19 cellular contexts compared by ENCODE assay signal in the genomic region with DNA sequence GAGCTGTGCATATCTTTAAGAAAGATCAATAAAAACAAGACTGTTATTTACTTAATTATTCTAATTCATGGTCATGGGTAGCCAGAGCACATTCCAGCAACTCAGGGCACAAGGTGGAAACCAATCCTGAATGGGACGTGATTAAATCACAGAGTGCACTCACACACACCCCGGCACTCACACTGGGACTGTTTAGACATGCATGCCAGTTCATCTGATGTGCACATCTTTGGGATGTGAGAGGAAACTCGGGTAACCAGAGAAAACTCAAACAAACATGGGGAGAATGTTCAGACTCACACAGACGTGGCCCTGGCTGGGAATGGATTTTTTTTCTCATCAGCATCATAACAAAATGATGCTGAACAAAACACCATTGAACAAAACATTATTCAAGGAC. TPM values are rescaled to one million over a fixed set of nuclear protein-coding genes. Genes with fewer than 3 reads are reported as not detected.
DNase-seq lines count a peak whose midpoint lies in the region; FAIRE-seq and TF ChIP-seq lines count a peak whose summit lies in the region.
"Had no signal": no experiment of that assay in that cellular context is flagged by ENCODE, and none has a peak within 500 bp of the region (broad histone marks: within the 10 kb centered on the region; RNA-seq: fewer than 3 reads in every experiment).

No MANE protein-coding gene starts in this region.

- no peak overlapping the region for H3K27ac ChIP-seq in prostate gland
- H3K27ac ChIP-seq: A549, KMS-11 had no signal

- no peaks in the 10 kb centered on the region for H3K4me1 ChIP-seq in prostate gland (replicated peaks)
- H3K4me1 ChIP-seq: A549 had no signal

- TF ChIP-seq CTCF in brain (conservative IDR thresholded peaks at IDR 0.05) (no peak), prostate gland (IDR thresholded peaks at IDR 0.05) (no peak)

- peaks cover 3% of the 10 kb centered on the region for H3K27me3 Mint-ChIP-seq in brain
- H3K27me3 Mint-ChIP-seq: CD4-positive, CD25-positive, alpha-beta regulatory T cell had no signal

- no peaks in the 10 kb centered on the region for H3K9me3 ChIP-seq in prostate gland
- H3K9me3 ChIP-seq: A549 had no signal

- DNase-seq in EH (ENCODE audit: low read depth) (peak; percentile 6), inferior parietal cortex (ENCODE audit: extremely low spot score) (peak; percentile 17), putamen (ENCODE audit: low spot score) (peak; percentile 13), GM19239 (ENCODE audit: insufficient read length, low spot score) (no peak), prostate gland (ENCODE audit: low spot score) (no peak), posterior vena cava (ENCODE audit: low spot score) (no peak), NCI-H226 (no peak)
- DNase-seq: CD4-positive, CD25-positive, alpha-beta regulatory T cell; DND-41; NCI-H1092 treated with DMSO at 0.1 percent for 48 hours; NCI-H187; NCI-H446 treated with DMSO at 0.1 percent for 48 hours; NCI-H748 treated with DMSO at 0.1 percent for 48 hours; SHP77 had no signal

- intact Hi-C loops in prostate gland (cut with DNase I), result no loop called here
- intact Hi-C loops in posterior vena cava (cut with DNase I), result no loop called here

- H3K27ac Mint-ChIP-seq in brain, result peak overlapping the region in 3 of 5 experiments; percentile 38 to 68 (median 66)
- H3K27ac Mint-ChIP-seq: CD4-positive, CD25-positive, alpha-beta regulatory T cell had no signal

- H3K4me1 Mint-ChIP-seq in brain, result peaks cover 52% of the 10 kb centered on the region
- H3K4me1 Mint-ChIP-seq: CD4-positive, CD25-positive, alpha-beta regulatory T cell had no signal

- H3K36me3 Mint-ChIP-seq in brain, result peaks cover 66% of the 10 kb centered on the region
- H3K36me3 Mint-ChIP-seq: CD4-positive, CD25-positive, alpha-beta regulatory T cell had no signal

- no peak overlapping the region for H3K4me3 ChIP-seq in prostate gland
- H3K4me3 ChIP-seq: A549 had no signal

- H3K27me3 ChIP-seq in prostate gland (replicated peaks; ENCODE audit: insufficient read depth), result no peaks in the 10 kb centered on the region

- peaks cover 0 to 2% (median 2%) of the 10 kb centered on the region in 5 experiments for H3K9me3 Mint-ChIP-seq in brain

- WGBS in prostate gland, result 27% methylated on average over 4 of the region's 4 CpGs

- no peak for TF ChIP-seq POLR2A in prostate gland (IDR thresholded peaks at IDR 0.05)

- FAIRE-seq in GM19239 (lab: Jason Lieb, UNC), result no peak

- no peak overlapping the region for H3K4me3 Mint-ChIP-seq in brain
- H3K4me3 Mint-ChIP-seq: CD4-positive, CD25-positive, alpha-beta regulatory T cell had no signal

- no peaks in the 10 kb centered on the region for H3K36me3 ChIP-seq in prostate gland

RNA-seq across cellular contexts. Expression of gene SMAD5, which starts 29.4 kb away (rescaled TPM):
- polyA plus RNA-seq in brain (ENCODE audit: insufficient read depth, low read depth, low replicate concordance), result 12.8 TPM
- total RNA-seq in prostate gland (10 to 100 TPM; 34.2 to 37.3 TPM), posterior vena cava (10 to 100 TPM; 71.0 to 79.2 TPM)

RNA-seq across cellular contexts. Expression of gene SMIM32, which starts 31.0 kb away (rescaled TPM):
- 1.8 TPM for polyA plus RNA-seq in brain (ENCODE audit: insufficient read depth, low read depth, low replicate concordance)
- 1 to 10 TPM in 1 of 2 donors, under 1 TPM in 1; 0.36 to 1.9 TPM for total RNA-seq in prostate gland
- not detected for total RNA-seq in posterior vena cava
- total RNA-seq: CD4-positive, CD25-positive, alpha-beta regulatory T cell; H4; MCF 10A had no signal
- polyA plus RNA-seq: A549; CD4-positive, CD25-positive, alpha-beta regulatory T cell had no signal

Comparison
In these comparisons a context has a peak if more than half of its experiments do, and no peak if none do; other contexts are left out.
1. DNase-seq: peak in EH (single experiment), inferior parietal cortex (single experiment) and putamen (single experiment); none in GM19239 (single experiment), prostate gland (single experiment), posterior vena cava (single experiment) and NCI-H226 (single experiment).